ENCODE assay signal across 21 cellular contexts in genomic region chr1:12467570-12468286, GRCh38.
DNase-seq lines count a peak whose midpoint lies in the region; ATAC-seq and TF ChIP-seq lines count a peak whose summit lies in the region.
"Had no signal": no experiment of that assay in that cellular context is flagged by ENCODE, and none has a peak within 500 bp of the region (broad histone marks: within the 10 kb centered on the region; RNA-seq: fewer than 3 reads in every experiment).

No MANE protein-coding gene starts in this region.

- no peaks in the 10 kb centered on the region for H3K9me3 Mint-ChIP-seq in activated CD4-positive, alpha-beta T cell treated with anti-CD3 and anti-CD28 coated beads, Interleukin-2, amount 10 ng/mL, durations not matched to agents 24 days and 14 days
- H3K9me3 Mint-ChIP-seq in effector memory CD8-positive, alpha-beta T cell = no peaks in the 10 kb centered on the region

- H3K4me3 Mint-ChIP-seq in activated CD4-positive, alpha-beta T cell treated with anti-CD3 and anti-CD28 coated beads, Interleukin-2, amount 10 ng/mL, durations not matched to agents 24 days and 14 days = peak overlapping the region; percentile 7
- no peak overlapping the region for H3K4me3 Mint-ChIP-seq in T-helper 17 cell
- H3K4me3 Mint-ChIP-seq in effector memory CD8-positive, alpha-beta T cell = no peak overlapping the region
- H3K4me3 Mint-ChIP-seq: B cell had no signal

- no peak overlapping the region for H3K9ac ChIP-seq in skeletal muscle tissue (ENCODE audit: low read depth in 1 of 3, low read length in 3 of 3)

- no peaks in the 10 kb centered on the region for H3K36me3 ChIP-seq in skeletal muscle tissue (ENCODE audit: control insufficient read depth in 3 of 3, insufficient read depth in 3 of 3, low read length in 3 of 3)
- H3K36me3 ChIP-seq in psoas muscle (ENCODE audit: insufficient read depth in 1 of 2, low read depth in 1 of 2) = no peaks in the 10 kb centered on the region

- intact Hi-C loops in activated CD4-positive, alpha-beta T cell treated with anti-CD3 and anti-CD28 coated beads, Interleukin-2, amount 10 ng/mL, durations not matched to agents 24 days and 14 days (cut with micrococcal nuclease) = loop anchor here (1.0 kb wide), 3 partner anchors 14 to 31 kb away; no protein-coding TSS in a partner anchor
- intact Hi-C loops in psoas muscle (cut with DNase I) = no loop called here

- H3K4me1 Mint-ChIP-seq in activated CD4-positive, alpha-beta T cell treated with anti-CD3 and anti-CD28 coated beads, Interleukin-2, amount 10 ng/mL, durations not matched to agents 24 days and 14 days = peaks cover 34% of the 10 kb centered on the region
- peaks cover 22% of the 10 kb centered on the region for H3K4me1 Mint-ChIP-seq in T-helper 17 cell
- peaks cover 16 to 28% of the 10 kb centered on the region in 2 donors for H3K4me1 Mint-ChIP-seq in effector memory CD8-positive, alpha-beta T cell (ENCODE audit: low read depth in 2 of 2)

- H3K9me3 ChIP-seq in T-helper 17 cell (ENCODE audit: control insufficient read depth, low read length, poor library complexity, severe bottlenecking) (no peaks in the 10 kb centered on the region), skeletal muscle tissue (ENCODE audit: control insufficient read depth in 3 of 3, low read length in 3 of 3) (no peaks in the 10 kb centered on the region), psoas muscle (no peaks in the 10 kb centered on the region)
- H3K9me3 ChIP-seq: heart left ventricle, spleen had no signal

- H3K4me3 ChIP-seq in skeletal muscle tissue (ENCODE audit: low read length in 3 of 3) (no peak overlapping the region), psoas muscle (no peak overlapping the region)
- H3K4me3 ChIP-seq: heart left ventricle, spleen had no signal

- no peaks in the 10 kb centered on the region for H3K27me3 ChIP-seq in skeletal muscle tissue (ENCODE audit: control insufficient read depth in 3 of 3, insufficient read depth in 3 of 3, low read length in 3 of 3)
- no peaks in the 10 kb centered on the region for H3K27me3 ChIP-seq in psoas muscle (ENCODE audit: insufficient read depth in 3 of 3, low read length in 2 of 3)
- H3K27me3 ChIP-seq: brain microvascular endothelial cell, heart left ventricle, spleen had no signal

- H3K27me3 Mint-ChIP-seq in activated CD4-positive, alpha-beta T cell treated with anti-CD3 and anti-CD28 coated beads, Interleukin-2, amount 10 ng/mL, durations not matched to agents 24 days and 14 days = no peaks in the 10 kb centered on the region
- H3K27me3 Mint-ChIP-seq in T-helper 17 cell = no peaks in the 10 kb centered on the region
- no peaks in the 10 kb centered on the region for H3K27me3 Mint-ChIP-seq in effector memory CD8-positive, alpha-beta T cell
- H3K27me3 Mint-ChIP-seq: B cell had no signal

- TF ChIP-seq CTCF in psoas muscle (IDR thresholded peaks at IDR 0.05) = no peak

- 84 to 85% (median 85%) methylated on average over 6 of the region's 6 CpGs for WGBS in psoas muscle, 3 donors

- peaks cover 34% of the 10 kb centered on the region for H3K36me3 Mint-ChIP-seq in activated CD4-positive, alpha-beta T cell treated with anti-CD3 and anti-CD28 coated beads, Interleukin-2, amount 10 ng/mL, durations not matched to agents 24 days and 14 days (ENCODE audit: low read depth)
- peaks cover 12% of the 10 kb centered on the region for H3K36me3 Mint-ChIP-seq in T-helper 17 cell (ENCODE audit: low read depth)
- peaks cover 10% of the 10 kb centered on the region for H3K36me3 Mint-ChIP-seq in effector memory CD8-positive, alpha-beta T cell (ENCODE audit: insufficient read depth)

- no peak for DNase-seq in activated CD4-positive, alpha-beta T cell treated with anti-CD3 and anti-CD28 coated beads, Interleukin-2, amount 10 ng/mL, durations not matched to agents 24 days and 14 days
- no peak for DNase-seq in activated CD4-positive, alpha-beta T cell treated with anti-CD3 and anti-CD28 coated beads for 4 hours
- no peak for DNase-seq in T-helper 17 cell
- no peak for DNase-seq in effector memory CD8-positive, alpha-beta T cell
- DNase-seq in psoas muscle = no peak
- DNase-seq: 8988T; activated CD4-positive, CD25-positive, alpha-beta regulatory T cell treated with anti-CD3 and anti-CD28 coated beads, Interleukin-2, amount 50 U/mL, for 72 hours; activated CD8-positive, alpha-beta memory T cell treated with anti-CD3 and anti-CD28 coated beads, Interleukin-2, amount 50 U/mL, for 4 hours; brain microvascular endothelial cell; EL; heart left ventricle; NCI-H1694; NCI-H69; spleen; stimulated activated CD4-positive, alpha-beta T cell treated with anti-CD3 and anti-CD28 coated beads, Interleukin-4, amount 100 ng/mL, for 24 hours; substantia nigra had no signal

- peak overlapping the region; percentile 5 for H3K27ac ChIP-seq in skeletal muscle tissue (ENCODE audit: low read depth, low read length)
- no peak overlapping the region for H3K27ac ChIP-seq in psoas muscle
- H3K27ac ChIP-seq: brain microvascular endothelial cell, heart left ventricle, RWPE1, spleen had no signal

- ATAC-seq in T-helper 17 cell = no peak
- ATAC-seq in effector memory CD8-positive, alpha-beta T cell (replicated peaks) = no peak
- no peak for ATAC-seq in psoas muscle
- ATAC-seq in GM21723 (IDR thresholded peaks at IDR 0.05; ENCODE audit: unreplicated experiment) = no peak
- ATAC-seq in HG03196 (IDR thresholded peaks at IDR 0.05; ENCODE audit: unreplicated experiment) = no peak
- ATAC-seq: heart left ventricle had no signal

- peak overlapping the region; percentile 82 for H3K27ac Mint-ChIP-seq in activated CD4-positive, alpha-beta T cell treated with anti-CD3 and anti-CD28 coated beads, Interleukin-2, amount 10 ng/mL, durations not matched to agents 24 days and 14 days
- H3K27ac Mint-ChIP-seq in T-helper 17 cell = peak overlapping the region; percentile 65
- peak overlapping the region; percentile 55 to 60 for H3K27ac Mint-ChIP-seq in effector memory CD8-positive, alpha-beta T cell
- H3K27ac Mint-ChIP-seq: B cell had no signal

- H3K4me1 ChIP-seq in skeletal muscle tissue (ENCODE audit: control insufficient read depth in 3 of 3, insufficient read depth in 3 of 3, low read length in 3 of 3) (peaks cover 35 to 44% (median 41%) of the 10 kb centered on the region in 3 donors), psoas muscle (peaks cover 53% of the 10 kb centered on the region)
